19 cellular contexts compared by ENCODE assay signal in the genomic region with DNA sequence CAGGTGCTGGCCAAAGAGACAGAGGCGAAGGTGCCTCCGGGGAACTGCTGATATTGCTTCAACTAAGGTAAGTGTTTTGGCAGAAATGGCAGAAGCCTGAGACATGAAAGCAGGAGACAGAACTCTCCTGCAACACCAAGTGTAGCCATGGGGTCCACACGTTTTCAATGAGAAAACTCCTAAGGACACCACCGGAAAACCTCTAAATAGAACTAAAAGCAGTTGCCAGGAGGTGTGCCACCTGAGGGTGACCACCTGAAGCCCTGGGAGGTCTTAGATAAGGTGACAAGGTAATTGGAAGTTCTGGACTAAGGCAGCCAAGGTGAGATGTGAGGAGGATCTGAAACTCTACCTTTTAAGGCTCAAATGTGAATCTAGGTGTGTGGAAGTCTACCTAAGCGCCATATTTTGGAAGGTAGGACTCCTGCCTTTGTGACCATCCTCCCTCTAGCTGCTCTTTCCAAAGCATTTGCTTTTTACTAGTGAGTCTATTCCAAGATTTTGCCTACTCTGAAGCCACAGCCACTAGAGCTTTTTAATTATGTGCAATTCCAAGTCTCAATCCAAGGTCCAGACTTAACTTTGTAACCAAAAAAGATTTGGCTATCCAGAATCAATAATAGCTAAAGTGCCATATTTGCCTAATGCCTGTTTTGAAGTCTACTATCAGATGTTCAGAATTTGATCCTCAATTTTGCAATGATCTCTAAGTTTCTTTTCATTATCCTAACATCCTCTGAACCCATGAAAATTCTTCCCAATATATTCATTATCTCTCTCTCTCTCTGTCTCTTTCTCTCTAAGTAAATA.
"Had no signal": no experiment of that assay in that cellular context is flagged by ENCODE, and none has a peak within 500 bp of the region (broad histone marks: within the 10 kb centered on the region; RNA-seq: fewer than 3 reads in every experiment).

No MANE protein-coding gene starts in this region.

- ATAC-seq: activated naive CD4-positive, alpha-beta T cell treated with anti-CD3 and anti-CD28 coated beads, Interleukin-2, amount 50 U/mL, for 72 hours; gastrocnemius medialis; left ventricle myocardium superior; mucosa of descending colon; T-helper 17 cell had no signal

- H3K36me3 ChIP-seq: esophagus muscularis mucosa, gastrocnemius medialis, right lobe of liver had no signal

- H3K27ac Mint-ChIP-seq: activated B cell treated with CpG ODN at 0.5 μM for 24 hours; activated CD4-positive, alpha-beta memory T cell treated with anti-CD3 and anti-CD28 coated beads for 36 hours; activated naive CD4-positive, alpha-beta T cell treated with anti-CD3 and anti-CD28 coated beads, Interleukin-2, amount 50 U/mL, for 72 hours; nephron progenitor cell; stimulated activated memory B cell treated with anti-CD40 and anti-IgM and Interleukin-4, amounts not matched to agents 10 μg/mL and 1 μg/mL and 100 μg/mL, for 72 hours; T-helper 17 cell had no signal

- H3K9me3 ChIP-seq: esophagus muscularis mucosa, gastrocnemius medialis, mucosa of descending colon, right lobe of liver had no signal

- H3K4me3 ChIP-seq: esophagus muscularis mucosa, gastrocnemius medialis, mucosa of descending colon, right lobe of liver, skin epidermis had no signal

- H3K27ac ChIP-seq: esophagus muscularis mucosa, gastrocnemius medialis, right lobe of liver had no signal

- DNase-seq: activated B cell treated with CpG ODN at 0.5 μM for 24 hours; activated CD4-positive, alpha-beta memory T cell treated with anti-CD3 and anti-CD28 coated beads for 36 hours; activated CD4-positive, alpha-beta T cell treated with anti-CD3 and anti-CD28 coated beads for 4 hours; activated gamma-delta T cell treated with Interleukin-2 at 50 U/mL for 16 hours; aorta; central memory CD4-positive, alpha-beta T cell; gastrocnemius medialis; left ventricle myocardium superior; mesendoderm; mucosa of descending colon; nephron progenitor cell; nucleus accumbens; right lobe of liver; stimulated activated CD4-positive, alpha-beta T cell treated with anti-CD3 and anti-CD28 coated beads, Interleukin-2, amount 100 ng/mL, for 24 hours; T-helper 17 cell had no signal

- H3K27me3 ChIP-seq: esophagus muscularis mucosa, gastrocnemius medialis, right lobe of liver had no signal

- H3K9me3 Mint-ChIP-seq: activated B cell treated with CpG ODN at 0.5 μM for 24 hours; activated CD4-positive, alpha-beta memory T cell treated with anti-CD3 and anti-CD28 coated beads for 36 hours; activated naive CD4-positive, alpha-beta T cell treated with anti-CD3 and anti-CD28 coated beads, Interleukin-2, amount 50 U/mL, for 72 hours; nephron progenitor cell; stimulated activated memory B cell treated with anti-CD40 and anti-IgM and Interleukin-4, amounts not matched to agents 10 μg/mL and 1 μg/mL and 100 μg/mL, for 72 hours had no signal

- H3K27me3 Mint-ChIP-seq: stimulated activated memory B cell treated with anti-CD40 and anti-IgM and Interleukin-4, amounts not matched to agents 10 μg/mL and 1 μg/mL and 100 μg/mL, for 72 hours had no signal

- H3K36me3 Mint-ChIP-seq: activated CD4-positive, alpha-beta memory T cell treated with anti-CD3 and anti-CD28 coated beads for 36 hours; stimulated activated memory B cell treated with anti-CD40 and anti-IgM and Interleukin-4, amounts not matched to agents 10 μg/mL and 1 μg/mL and 100 μg/mL, for 72 hours had no signal

- H3K4me3 Mint-ChIP-seq: activated B cell treated with CpG ODN at 0.5 μM for 24 hours; activated CD4-positive, alpha-beta memory T cell treated with anti-CD3 and anti-CD28 coated beads for 36 hours; nephron progenitor cell; stimulated activated memory B cell treated with anti-CD40 and anti-IgM and Interleukin-4, amounts not matched to agents 10 μg/mL and 1 μg/mL and 100 μg/mL, for 72 hours; T-helper 17 cell had no signal
